14 cellular contexts compared by ENCODE assay signal in the genomic region with DNA sequence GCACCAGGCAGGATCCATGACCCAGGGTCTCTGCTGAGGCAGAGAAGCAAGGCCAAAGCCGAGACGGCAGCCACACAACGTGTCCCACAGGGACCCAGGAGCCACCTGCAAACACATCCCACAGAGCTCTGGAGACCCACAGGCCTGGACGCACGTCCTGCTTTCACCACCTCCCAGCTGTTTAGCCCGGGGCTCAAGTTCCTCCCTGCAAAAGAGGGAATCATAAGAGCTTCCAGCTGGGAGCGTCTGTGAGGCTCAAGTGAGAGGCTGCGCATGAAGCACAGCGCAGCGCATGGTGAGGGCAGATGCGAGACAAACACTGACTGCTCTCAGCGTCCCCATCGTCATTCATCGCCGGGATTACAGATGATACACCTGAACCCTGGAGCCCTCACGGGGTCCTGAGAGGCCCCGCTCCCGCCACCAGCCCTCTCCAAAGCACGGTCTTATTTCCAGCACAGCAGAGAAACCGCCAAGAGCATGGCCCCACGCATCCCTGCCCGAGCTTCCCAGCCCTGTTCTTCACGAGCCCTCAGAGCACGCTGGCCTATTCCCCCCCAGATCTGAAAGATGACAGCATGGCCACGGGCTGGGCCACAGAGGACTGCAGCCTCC.
"Had no signal": no experiment of that assay in that cellular context is flagged by ENCODE, and none has a peak within 500 bp of the region (broad histone marks: within the 10 kb centered on the region; RNA-seq: fewer than 3 reads in every experiment).

No MANE protein-coding gene starts in this region.

- DNase-seq: activated CD4-positive, alpha-beta T cell treated with anti-CD3 and anti-CD28 coated beads, Interleukin-2, amount 10 ng/mL, durations not matched to agents 7 days and 5 days; activated CD4-positive, CD25-positive, alpha-beta regulatory T cell; activated CD8-positive, alpha-beta memory T cell treated with anti-CD3 and anti-CD28 coated beads for 24 hours; activated naive CD4-positive, alpha-beta T cell treated with anti-CD3 and anti-CD28 coated beads for 36 hours; activated T-cell treated with anti-CD3 and anti-CD28 coated beads for 4 hours; esophagus squamous epithelium; foreskin keratinocyte; heart left ventricle; substantia nigra had no signal

- H3K27ac ChIP-seq: cardiac muscle cell, esophagus squamous epithelium, foreskin keratinocyte, heart left ventricle, parathyroid adenoma had no signal

- ATAC-seq: activated T-helper 17 cell treated with anti-CD3 and anti-CD28 coated beads, Interleukin-2, amount 50 U/mL, for 72 hours; foreskin keratinocyte; heart left ventricle; stimulated activated memory B cell treated with anti-CD40 and anti-IgM and Interleukin-4, amounts not matched to agents 10 μg/mL and 1 μg/mL and 100 μg/mL, for 72 hours had no signal

- H3K4me3 ChIP-seq: cardiac muscle cell, esophagus squamous epithelium, heart left ventricle, smooth muscle cell had no signal

- H3K4me1 ChIP-seq: esophagus squamous epithelium, foreskin keratinocyte, parathyroid adenoma had no signal

- H3K36me3 ChIP-seq: cardiac muscle cell had no signal

- H3K9me3 ChIP-seq: esophagus squamous epithelium, heart left ventricle had no signal

- H3K27me3 ChIP-seq: cardiac muscle cell, esophagus squamous epithelium, foreskin keratinocyte, heart left ventricle had no signal
